ENCODE assay signal across 9 cellular contexts in genomic region chrX:86148024-86148511, GRCh38. TPM values are rescaled to one million over a fixed set of nuclear protein-coding genes. Genes with fewer than 3 reads are reported as not detected.
DNase-seq lines count a peak whose midpoint lies in the region; ATAC-seq, FAIRE-seq and TF ChIP-seq lines count a peak whose summit lies in the region.
"Had no signal": no experiment of that assay in that cellular context is flagged by ENCODE, and none has a peak within 500 bp of the region (broad histone marks: within the 10 kb centered on the region; RNA-seq: fewer than 3 reads in every experiment).

TSS of gene DACH2 (plus strand) at chrX:86148451.

- no peak for FAIRE-seq in HTR-8/SVneo (lab: Jason Lieb, UNC)

- TF ChIP-seq EP300 in ovary (IDR thresholded peaks at IDR 0.05) = no peak

- DNase-seq in NCI-H82 (lab: John Stamatoyannopoulos, UW) = peak; percentile 98
- peak; percentile 66 for DNase-seq in adipocyte (ENCODE audit: low read depth)
- peak; percentile 64 for DNase-seq in left ventricle myocardium inferior
- DNase-seq in ovary = peak; percentile 77 to 88 (median 83)
- no peak for DNase-seq in HTR-8/SVneo (ENCODE audit: insufficient read length, low spot score)

- H3K4me3 ChIP-seq in adipocyte (ENCODE audit: low read length) = peak within 1 kb of the TSS; percentile 78
- H3K4me3 ChIP-seq in left ventricle myocardium inferior = peak within 1 kb of the TSS; percentile 61
- peak within 1 kb of the TSS; percentile 41 for H3K4me3 ChIP-seq in ovary
- H3K4me3 ChIP-seq in urinary bladder (ENCODE audit: low read depth, low read length) = peak within 1 kb of the TSS; percentile 45

- H3K9me3 ChIP-seq in adipocyte (ENCODE audit: control insufficient read depth, low read length) (peaks cover 17% of the 10 kb centered on the region), left ventricle myocardium inferior (replicated peaks) (no peaks in the 10 kb centered on the region), ovary (no peaks in the 10 kb centered on the region)

- peak; percentile 87 for ATAC-seq in GM18870 (IDR thresholded peaks at IDR 0.05; ENCODE audit: unreplicated experiment)
- ATAC-seq in HG03025 (IDR thresholded peaks at IDR 0.05; ENCODE audit: low FRiP score, unreplicated experiment) = peak; percentile 82

- H3K36me3 ChIP-seq in adipocyte (ENCODE audit: control insufficient read depth, insufficient read depth, low read length, severe bottlenecking) = no peaks in the 10 kb centered on the region
- no peaks in the 10 kb centered on the region for H3K36me3 ChIP-seq in left ventricle myocardium inferior
- H3K36me3 ChIP-seq in ovary = no peaks in the 10 kb centered on the region
- H3K36me3 ChIP-seq in urinary bladder (ENCODE audit: insufficient read depth) = no peaks in the 10 kb centered on the region

- H3K27me3 ChIP-seq in adipocyte (replicated peaks; ENCODE audit: control insufficient read depth, insufficient read depth, low read length) (peaks cover 48% of the 10 kb centered on the region), left ventricle myocardium inferior (ENCODE audit: low read depth) (peaks cover 43% of the 10 kb centered on the region), ovary (no peaks in the 10 kb centered on the region)

- intact Hi-C loops in left ventricle myocardium inferior (cut with micrococcal nuclease) (no loop called here), ovary (cut with DNase I) (no loop called here)

- no peak for TF ChIP-seq CTCF in left ventricle myocardium inferior (IDR thresholded peaks at IDR 0.05; ENCODE audit: borderline replicate concordance)
- no peak for TF ChIP-seq CTCF in ovary (IDR thresholded peaks at IDR 0.05)

- TF ChIP-seq POLR2A in ovary (IDR thresholded peaks at IDR 0.05) = no peak

- 27 to 34% (median 33%) methylated on average over 29 to 34 of the region's 34 CpGs for WGBS in ovary, 3 donors
- WGBS in urinary bladder = under 1% methylated on average over 34 of the region's 34 CpGs

- no peak within 1 kb of the TSS for H3K27ac ChIP-seq in left ventricle myocardium inferior (replicated peaks)
- H3K27ac ChIP-seq in ovary = no peak within 1 kb of the TSS
- H3K27ac ChIP-seq in urinary bladder (ENCODE audit: low read depth) = no peak within 1 kb of the TSS

- H3K4me1 ChIP-seq in adipocyte (ENCODE audit: control insufficient read depth, insufficient read depth, low read length) (no peaks in the 10 kb centered on the region), left ventricle myocardium inferior (peaks cover 7% of the 10 kb centered on the region), ovary (ENCODE audit: insufficient read depth) (peaks cover 3% of the 10 kb centered on the region), urinary bladder (ENCODE audit: insufficient read depth) (no peaks in the 10 kb centered on the region)

- H3K9ac ChIP-seq in adipocyte (ENCODE audit: low read length) = no peak within 1 kb of the TSS

RNA-seq across cellular contexts. Expression of gene DACH2, which starts in this region (rescaled TPM):
- total RNA-seq in left ventricle myocardium inferior = not detected
- total RNA-seq in ovary = 1 to 10 TPM in 4 of 7 donors, under 1 TPM in 3; 0.17 to 4.8 (median 1.0) TPM
- polyA plus RNA-seq in ovary = under 1 TPM; 0.39 to 0.53 TPM
- 3.9 TPM for total RNA-seq in urinary bladder
- 0.18 TPM for polyA plus RNA-seq in urinary bladder
- total RNA-seq: activated CD8-positive, alpha-beta memory T cell treated with anti-CD3 and anti-CD28 coated beads for 36 hours had no signal

Comparison
In these comparisons a context has a peak if more than half of its experiments do, and no peak if none do; other contexts are left out.
1. Peak in DNase-seq and H3K4me3 ChIP-seq in left ventricle myocardium inferior; RNA of the gene not detected or under 1 TPM.